ENCODE assay signal across 8 cellular contexts in genomic region chr1:156295391-156295947, GRCh38. TPM values are rescaled to one million over a fixed set of nuclear protein-coding genes. Genes with fewer than 3 reads are reported as not detected.
DNase-seq lines count a peak whose midpoint lies in the region; ATAC-seq and TF ChIP-seq lines count a peak whose summit lies in the region.

TSS of gene GLMP (minus strand) at chr1:156295679. CDS start at chr1:156295645, 34 bp downstream.

- peak within 1 kb of the TSS; percentile 78 for H3K9ac ChIP-seq in SK-N-SH

- H3K4me1 ChIP-seq in SK-N-SH (ENCODE audit: control insufficient read depth in 1 of 2, insufficient read depth in 2 of 2, low read depth in 1 of 2, low read length in 1 of 2) (peaks cover 9 to 11% of the 10 kb centered on the region in 2 experiments; a peak in 2 of 4 replicates), neutrophil (ENCODE audit: control insufficient read depth in 1 of 2, insufficient read depth in 1 of 2, low read depth in 1 of 2, low read length in 1 of 2) (peaks cover 27 to 33% of the 10 kb centered on the region in 2 experiments), thoracic aorta (ENCODE audit: control insufficient read depth in 1 of 2, low read depth in 2 of 2) (peaks cover 8 to 17% of the 10 kb centered on the region in 2 donors)

- H2AFZ ChIP-seq in SK-N-SH (ENCODE audit: low read depth): peak within 1 kb of the TSS; percentile 98

- POLR2A ChIA-PET in SK-N-SH (lab: Yijun Ruan, JAX): interaction anchor here (0.9 to 1.4 kb wide), 3 partner anchors 11 to 102 kb away, joined by 3 to 8 read pairs (median 3); partner anchors contain the start of genes SLC25A44 and SMG5

- H3K36me3 ChIP-seq in SK-N-SH (replicated peaks in 1 of 2; ENCODE audit: control insufficient read depth in 1 of 2, insufficient read depth in 2 of 2, low read length in 1 of 2): peaks cover 0 to 18% of the 10 kb centered on the region in 2 experiments
- peaks cover 31% of the 10 kb centered on the region for H3K36me3 ChIP-seq in neutrophil
- H3K36me3 ChIP-seq in thoracic aorta: no peaks in the 10 kb centered on the region

- no peaks in the 10 kb centered on the region for H3K27me3 Mint-ChIP-seq in activated naive CD8-positive, alpha-beta T cell treated with anti-CD3 and anti-CD28 coated beads, Interleukin-2, amount 50 U/mL, for 24 hours
- peaks cover 3% of the 10 kb centered on the region for H3K27me3 Mint-ChIP-seq in glutamatergic neuron (ENCODE audit: unreplicated experiment)

- WGBS in SK-N-SH (ENCODE audit: low lambda C conversion rate): 3% methylated on average over 17 of the region's 17 CpGs

- in situ Hi-C loops in G401 (cut with HindIII; ENCODE audit: low sequenced_read_pairs): no loop called here

- H3F3A ChIP-seq in SK-N-SH (replicated peaks; ENCODE audit: insufficient read depth): peaks cover under 1% of the 10 kb centered on the region

- TF ChIP-seq RAD21 in SK-N-SH (IDR thresholded peaks at IDR 0.05; ENCODE audit: low read length): no peak

- H3K9me3 ChIP-seq in SK-N-SH (no peaks in the 10 kb centered on the region), neutrophil (no peaks in the 10 kb centered on the region), thoracic aorta (no peaks in the 10 kb centered on the region)

- H3K27ac Mint-ChIP-seq in activated naive CD8-positive, alpha-beta T cell treated with anti-CD3 and anti-CD28 coated beads, Interleukin-2, amount 50 U/mL, for 24 hours: peak within 1 kb of the TSS; percentile 68
- H3K27ac Mint-ChIP-seq in glutamatergic neuron (ENCODE audit: unreplicated experiment): peak within 1 kb of the TSS; percentile 75

- peaks cover 18% of the 10 kb centered on the region for H3K79me2 ChIP-seq in SK-N-SH (ENCODE audit: insufficient read depth)

- no peaks in the 10 kb centered on the region for H4K20me1 ChIP-seq in SK-N-SH (ENCODE audit: insufficient read depth)

- DNase-seq in G401 (ENCODE audit: low spot score): peak; percentile 72
- peak; percentile 59 for DNase-seq in Jurkat, Clone E6-1 (ENCODE audit: low read depth, low spot score)
- peak; percentile 82 for DNase-seq in SK-N-SH
- DNase-seq in activated naive CD8-positive, alpha-beta T cell treated with anti-CD3 and anti-CD28 coated beads, Interleukin-2, amount 50 U/mL, for 24 hours: peak; percentile 59
- DNase-seq in glutamatergic neuron: peak; percentile 43
- DNase-seq in thoracic aorta (ENCODE audit: low spot score): no peak

- H3K27me3 ChIP-seq in SK-N-SH (ENCODE audit: insufficient read depth): no peaks in the 10 kb centered on the region
- H3K27me3 ChIP-seq in neutrophil: no peaks in the 10 kb centered on the region
- H3K27me3 ChIP-seq in thoracic aorta (replicated peaks; ENCODE audit: insufficient read depth): no peaks in the 10 kb centered on the region

- CTCF ChIA-PET in SK-N-SH (lab: Yijun Ruan, JAX): interaction anchor here (1.1 to 2.1 kb wide), 4 partner anchors 7 to 199 kb away, joined by 3 to 7 read pairs (median 4); no protein-coding TSS in a partner anchor

- no peaks in the 10 kb centered on the region for H3K9me2 ChIP-seq in SK-N-SH

- H3K4me1 Mint-ChIP-seq in activated naive CD8-positive, alpha-beta T cell treated with anti-CD3 and anti-CD28 coated beads, Interleukin-2, amount 50 U/mL, for 24 hours: peaks cover 18% of the 10 kb centered on the region
- peaks cover 9% of the 10 kb centered on the region for H3K4me1 Mint-ChIP-seq in glutamatergic neuron (ENCODE audit: low read depth, unreplicated experiment)

- TF ChIP-seq EP300 in SK-N-SH (IDR thresholded peaks at IDR 0.05; ENCODE audit: borderline replicate concordance in 1 of 2, low read depth in 1 of 2, low read length in 1 of 2): peak in 1 of 2 experiments; percentile 15; a peak in 1 of 4 replicates

- H3K9me3 Mint-ChIP-seq in activated naive CD8-positive, alpha-beta T cell treated with anti-CD3 and anti-CD28 coated beads, Interleukin-2, amount 50 U/mL, for 24 hours: no peaks in the 10 kb centered on the region
- peaks cover 3% of the 10 kb centered on the region for H3K9me3 Mint-ChIP-seq in glutamatergic neuron (ENCODE audit: unreplicated experiment)

- peak within 1 kb of the TSS; percentile 97 for H3K4me2 ChIP-seq in SK-N-SH

- peak within 1 kb of the TSS; percentile 83 for H3K4me3 ChIP-seq in Jurkat, Clone E6-1 (ENCODE audit: low read length)
- H3K4me3 ChIP-seq in SK-N-SH (ENCODE audit: low read depth in 2 of 2, low read length in 1 of 2): peak within 1 kb of the TSS; percentile 77 to 89
- H3K4me3 ChIP-seq in neutrophil (ENCODE audit: low read depth in 1 of 2, low read length in 1 of 2): peak within 1 kb of the TSS; percentile 73 to 78
- H3K4me3 ChIP-seq in thoracic aorta: peak within 1 kb of the TSS; percentile 89

- H3K27ac ChIP-seq in SK-N-SH (ENCODE audit: low read depth in 2 of 2, low read length in 1 of 2): peak within 1 kb of the TSS; percentile 16 to 51; a peak in 3 of 4 replicates
- peak within 1 kb of the TSS; percentile 64 for H3K27ac ChIP-seq in neutrophil
- peak within 1 kb of the TSS; percentile 68 to 70 for H3K27ac ChIP-seq in thoracic aorta

- H3K4me3 Mint-ChIP-seq in activated naive CD8-positive, alpha-beta T cell treated with anti-CD3 and anti-CD28 coated beads, Interleukin-2, amount 50 U/mL, for 24 hours: peak within 1 kb of the TSS; percentile 83
- peak within 1 kb of the TSS; percentile 89 for H3K4me3 Mint-ChIP-seq in glutamatergic neuron (ENCODE audit: unreplicated experiment)

- H3K36me3 Mint-ChIP-seq in activated naive CD8-positive, alpha-beta T cell treated with anti-CD3 and anti-CD28 coated beads, Interleukin-2, amount 50 U/mL, for 24 hours (ENCODE audit: low read depth): peaks cover 1% of the 10 kb centered on the region
- no peaks in the 10 kb centered on the region for H3K36me3 Mint-ChIP-seq in glutamatergic neuron (ENCODE audit: unreplicated experiment)

- peak; percentile 81 for ATAC-seq in activated naive CD8-positive, alpha-beta T cell treated with anti-CD3 and anti-CD28 coated beads, Interleukin-2, amount 50 U/mL, for 24 hours
- ATAC-seq in thoracic aorta (ENCODE audit: insufficient number of reproducible peaks, low FRiP score, low read depth): no peak
- ATAC-seq in HG02973 (IDR thresholded peaks at IDR 0.05; ENCODE audit: unreplicated experiment): no peak

- TF ChIP-seq CTCF in SK-N-SH (IDR thresholded peaks at IDR 0.05): no peak
- no peak for TF ChIP-seq CTCF in glutamatergic neuron (IDR thresholded peaks at IDR 0.05; ENCODE audit: partially characterized antibody, unreplicated experiment)
- no peak for TF ChIP-seq CTCF in neutrophil (IDR thresholded peaks at IDR 0.05)
- TF ChIP-seq CTCF in thoracic aorta (IDR thresholded peaks at IDR 0.05): no peak

TF ChIP-seq in SK-N-SH, 30 proteins besides CTCF, POLR2A, EP300 and RAD21 (continues in another document):
- TF ChIP-seq TAF1 (IDR thresholded peaks at IDR 0.05; ENCODE audit: borderline replicate concordance, low read depth, low read length) (peak; percentile 68), PBX3 (IDR thresholded peaks at IDR 0.05) (0 out of 2 replicates have a peak, but pooled peaks have one; percentile 7), TEAD4 (IDR thresholded peaks at IDR 0.05; ENCODE audit: borderline replicate concordance, insufficient read depth) (no peak), NFIC (IDR thresholded peaks at IDR 0.05; ENCODE audit: borderline replicate concordance) (0 out of 2 replicates have a peak, but pooled peaks have one; percentile 7), USF2 (IDR thresholded peaks at IDR 0.05; ENCODE audit: borderline replicate concordance, low read depth, low read length) (peak; percentile 90; the same call in 1 of the 2 replicates), SIN3A (IDR thresholded peaks at IDR 0.05; ENCODE audit: borderline replicate concordance, low read depth, low read length) (peak; percentile 76; the same call in 1 of the 2 replicates), MXI1 (IDR thresholded peaks at IDR 0.05; ENCODE audit: low read depth, low read length) (peak; percentile 54; the same call in 1 of the 2 replicates), POLR2AphosphoS5 (IDR thresholded peaks at IDR 0.05; ENCODE audit: low read depth, low read length) (peak; percentile 81), USF1 (IDR thresholded peaks at IDR 0.05; ENCODE audit: borderline replicate concordance, low read depth) (peak; percentile 95), MAX (IDR thresholded peaks at IDR 0.05; ENCODE audit: low read depth) (0 out of 2 replicates have a peak, but pooled peaks have one; percentile 40), GABPA (IDR thresholded peaks at IDR 0.05; ENCODE audit: low read depth) (peak; percentile 26; the same call in 1 of the 2 replicates), RCOR1 (IDR thresholded peaks at IDR 0.05; ENCODE audit: low read length) (no peak)

RNA-seq across cellular contexts. Expression of gene GLMP, which starts in this region (rescaled TPM):
- total RNA-seq in G401 (2014; rRNA removed; shearing (Covaris generic)): 0.92 and 3.3 TPM in 2 replicates
- polyA plus RNA-seq in Jurkat, Clone E6-1 (2012; ENCODE audit: insufficient read depth, insufficient read length): 29.1 TPM
- 40.5 and 41.7 TPM in 2 replicates for polyA plus RNA-seq in SK-N-SH (2012; rRNA removed)
- polyA plus RNA-seq in SK-N-SH (2012; cell fraction: cytosol; rRNA removed): 30.1 and 38.0 TPM in 2 replicates
- 37.3 and 39.1 TPM in 2 replicates for polyA plus RNA-seq in SK-N-SH (2012; cell fraction: nucleus; rRNA removed)
- total RNA-seq in glutamatergic neuron (ENCODE audit: unreplicated experiment): 35.4 TPM
- 10 to 100 TPM; 27.7 to 60.1 TPM for total RNA-seq in thoracic aorta
